Comparison of ENCODE assay signal across 20 cellular contexts in genomic region chr3:100086401-100086800, GRCh38. TPM values are rescaled to one million over a fixed set of nuclear protein-coding genes. Genes with fewer than 3 reads are reported as not detected.
DNase-seq lines count a peak whose midpoint lies in the region; ATAC-seq, FAIRE-seq and TF ChIP-seq lines count a peak whose summit lies in the region.
"Had no signal": no experiment of that assay in that cellular context is flagged by ENCODE, and none has a peak within 500 bp of the region (broad histone marks: within the 10 kb centered on the region; RNA-seq: fewer than 3 reads in every experiment).

No MANE protein-coding gene starts in this region.

- in situ Hi-C loops in HepG2 (cut with HindIII; ENCODE audit: extremely low pct_ligation_motif_present, low pct_unique_long_range_greater_than_20kb), result no loop called here

- no peaks in the 10 kb centered on the region for H4K20me1 ChIP-seq in HepG2 (ENCODE audit: insufficient read depth, low read length)

- TF ChIP-seq EP300 in HepG2 (IDR thresholded peaks at IDR 0.05; ENCODE audit: low read depth in 2 of 2, low read length in 2 of 2), result no peak
- no peak for TF ChIP-seq EP300 in HepG2 (CRISPR knock-in tag; IDR thresholded peaks at IDR 0.05; ENCODE audit: borderline replicate concordance)

- no peak for TF ChIP-seq RAD21 in HepG2 (CRISPR knock-in tag; IDR thresholded peaks at IDR 0.05)

- CTCF ChIA-PET in HepG2 (lab: Yijun Ruan, JAX; ENCODE audit: low intra/inter-chr PET ratio, low total read pairs), result no interaction called here

- peak overlapping the region; percentile 67 for H3K4me3 Mint-ChIP-seq in HFFc6
- no peak overlapping the region for H3K4me3 Mint-ChIP-seq in endodermal cell
- H3K4me3 Mint-ChIP-seq: activated T-helper 1 cell treated with anti-CD3 and anti-CD28 coated beads, Interleukin-12 subunit alpha, Interleukin-12 subunit beta, Interleukin-2, Interleukin-4 antibody, amounts not matched to agents 30 ng/mL and 10 ng/mL and 1 ng/mL, durations not matched to agents 14 hours and 24 hours and 36 hours; central memory CD8-positive, alpha-beta T cell had no signal

- intact Hi-C loops in HepG2 (cut with micrococcal nuclease; ENCODE audit: unreplicated experiment), result no loop called here

- no peaks in the 10 kb centered on the region for H3K79me2 ChIP-seq in HepG2 (ENCODE audit: insufficient read depth, low read length)

- H3K9ac ChIP-seq in endodermal cell (ENCODE audit: extremely low read depth, low read length, poor library complexity, severe bottlenecking), result no peak overlapping the region
- H3K9ac ChIP-seq in skeletal muscle satellite cell (ENCODE audit: low read depth, low read length), result peak overlapping the region; percentile 48
- no peak overlapping the region for H3K9ac ChIP-seq in HepG2 (ENCODE audit: insufficient read depth, low read depth, low read length)

- no peak for TF ChIP-seq POLR2A in HepG2 (IDR thresholded peaks at IDR 0.05; ENCODE audit: insufficient read depth in 1 of 2, low read depth in 2 of 2, low read length in 2 of 2)

- POLR2A ChIA-PET in HepG2 (lab: Yijun Ruan, JAX), result interaction anchor here (3.2 kb wide), 1 partner anchor 10 kb away, joined by 12 read pairs; no protein-coding TSS in a partner anchor

- H3K36me3 Mint-ChIP-seq in HFFc6 (ENCODE audit: low read depth), result no peaks in the 10 kb centered on the region
- H3K36me3 Mint-ChIP-seq in endodermal cell (ENCODE audit: low read depth), result no peaks in the 10 kb centered on the region

- H3K4me1 ChIP-seq in endodermal cell (ENCODE audit: control insufficient read depth, insufficient read depth, low read length) (peaks cover 16% of the 10 kb centered on the region), skeletal muscle satellite cell (ENCODE audit: control insufficient read depth, insufficient read depth, low read length) (peaks cover 37% of the 10 kb centered on the region), HepG2 (ENCODE audit: insufficient read depth, low read length) (peaks cover 60% of the 10 kb centered on the region)
- H3K4me1 ChIP-seq: right lobe of liver had no signal

- H3K36me3 ChIP-seq in endodermal cell (ENCODE audit: control insufficient read depth, insufficient read depth, low read length) (no peaks in the 10 kb centered on the region), skeletal muscle satellite cell (ENCODE audit: insufficient read depth, low read length) (no peaks in the 10 kb centered on the region), HepG2 (replicated peaks in 1 of 2; ENCODE audit: control insufficient read depth in 1 of 2, insufficient read depth in 2 of 2, low read length in 2 of 2) (no peaks in the 10 kb centered on the region)
- H3K36me3 ChIP-seq: ovary, right lobe of liver had no signal

- no peak for ATAC-seq in HepG2
- ATAC-seq: right lobe of liver had no signal

- H3K9me3 ChIP-seq in endodermal cell (ENCODE audit: control insufficient read depth, low read length), result no peaks in the 10 kb centered on the region
- no peaks in the 10 kb centered on the region for H3K9me3 ChIP-seq in skeletal muscle satellite cell (replicated peaks; ENCODE audit: low read length)
- H3K9me3 ChIP-seq in HepG2 (ENCODE audit: low read length), result no peaks in the 10 kb centered on the region
- H3K9me3 ChIP-seq: ovary, right lobe of liver had no signal

- H3K9me3 Mint-ChIP-seq in HFFc6, result no peaks in the 10 kb centered on the region
- no peaks in the 10 kb centered on the region for H3K9me3 Mint-ChIP-seq in endodermal cell
- H3K9me3 Mint-ChIP-seq: activated T-helper 1 cell treated with anti-CD3 and anti-CD28 coated beads, Interleukin-12 subunit alpha, Interleukin-12 subunit beta, Interleukin-2, Interleukin-4 antibody, amounts not matched to agents 30 ng/mL and 10 ng/mL and 1 ng/mL, durations not matched to agents 14 hours and 24 hours and 36 hours; central memory CD8-positive, alpha-beta T cell had no signal

- H3K4me2 ChIP-seq in skeletal muscle satellite cell (ENCODE audit: low read length) (peak overlapping the region; percentile 14), HepG2 (ENCODE audit: low read depth, low read length) (no peak overlapping the region)

- H3K27me3 Mint-ChIP-seq in HFFc6 (ENCODE audit: insufficient read depth) (no peaks in the 10 kb centered on the region; the same call in 1 of the 2 replicates), endodermal cell (ENCODE audit: insufficient read depth) (no peaks in the 10 kb centered on the region)
- H3K27me3 Mint-ChIP-seq: central memory CD8-positive, alpha-beta T cell had no signal

- no peak overlapping the region for H2AFZ ChIP-seq in HepG2 (ENCODE audit: low read length)

- 95% methylated on average over 1 of the region's 1 CpG; no CpG with 5 or more reads in 1 of the 2 experiments for WGBS in endodermal cell (ENCODE audit: insufficient coverage in 1 of 2, insufficient read length in 1 of 2), 2 experiments
- 94% methylated on average over 1 of the region's 1 CpG for WGBS in HepG2 (ENCODE audit: low lambda C conversion rate)

- H3K27ac Mint-ChIP-seq in HFFc6 (peak overlapping the region; percentile 83), endodermal cell (no peak overlapping the region)

- H3K27ac ChIP-seq in endodermal cell (ENCODE audit: low read depth, low read length), result peak overlapping the region; percentile 93
- H3K27ac ChIP-seq in HepG2 (ENCODE audit: extremely low read length, insufficient read depth, low read length), result no peak overlapping the region
- H3K27ac ChIP-seq: ovary, right lobe of liver had no signal

- DNase-seq in EH (ENCODE audit: low read depth) (peak; percentile 63), HFFc6 (peak; percentile 37), endodermal cell (no peak), NCI-H526 treated with DMSO at 0.1 percent for 48 hours (lab: John Stamatoyannopoulos, UW) (no peak), HepG2 (ENCODE audit: low spot score) (no peak)
- DNase-seq in stimulated activated CD8-positive, alpha-beta memory T cell treated with anti-CD3 and anti-CD28 coated beads, Interleukin-4, amount 100 ng/mL, for 48 hours, result no peak
- DNase-seq: activated naive CD4-positive, alpha-beta T cell treated with anti-CD3 and anti-CD28 coated beads, Interleukin-2, amount 50 U/mL, for 16 hours; anterior cingulate cortex; effector CD8-positive, alpha-beta T cell; KG1; NCI-H187; ovary; right lobe of liver; SIG-M5; substantia nigra; T-helper 1 cell had no signal

- H3K27me3 ChIP-seq in endodermal cell (ENCODE audit: control insufficient read depth, insufficient read depth, low read length, poor library complexity, severe bottlenecking) (no peaks in the 10 kb centered on the region), skeletal muscle satellite cell (ENCODE audit: control insufficient read depth, insufficient read depth, low read length) (peaks cover 3% of the 10 kb centered on the region), HepG2 (ENCODE audit: control insufficient read depth in 1 of 2, insufficient read depth in 2 of 2, low read length in 2 of 2) (no peaks in the 10 kb centered on the region)
- H3K27me3 ChIP-seq: ovary, right lobe of liver had no signal

- TF ChIP-seq CTCF in HFFc6 (IDR thresholded peaks at IDR 0.05) (no peak), endodermal cell (conservative IDR thresholded peaks at IDR 0.05) (no peak), HepG2 (CRISPR knock-in tag; IDR thresholded peaks at IDR 0.05) (no peak)

- H3K4me3 ChIP-seq in endodermal cell (ENCODE audit: low read length) (no peak overlapping the region), skeletal muscle satellite cell (ENCODE audit: low read length) (no peak overlapping the region), HepG2 (replicated peaks in 1 of 3; ENCODE audit: insufficient read depth in 1 of 3, low read depth in 2 of 3, low read length in 3 of 3) (no peak overlapping the region)
- H3K4me3 ChIP-seq: ovary, right lobe of liver had no signal

- no peak for FAIRE-seq in HepG2 (lab: Jason Lieb, UNC)
- FAIRE-seq: urothelium cell line had no signal

- no TSS peak for BruUV-seq in HepG2 (replicated peaks; lab: Mats Ljungman, UMichigan)

- H3K4me1 Mint-ChIP-seq in HFFc6 (ENCODE audit: low read depth) (peaks cover 74% of the 10 kb centered on the region), endodermal cell (peaks cover 42% of the 10 kb centered on the region)

TF ChIP-seq in HepG2, 621 proteins besides CTCF, POLR2A, EP300 and RAD21 (continues in another document):
- TF ChIP-seq NFE2L2 (IDR thresholded peaks at IDR 0.05; ENCODE audit: low read length) (no peak), BCL6 (CRISPR knock-in tag; IDR thresholded peaks at IDR 0.05) (no peak)

RNA-seq across cellular contexts. Expression of gene FILIP1L, which starts 27.9 kb away (rescaled TPM):
- 10 to 100 TPM; 37.8 to 54.7 (median 48.2) TPM for total RNA-seq in HFFc6 (2021; fragmentation: NEBNext Ultra II Directional; extraction: Animal tissue kit (Norgen Biotek cat#: 25700))
- total RNA-seq in endodermal cell (1 to 10 TPM in 1 of 2 donors, under 1 TPM in 1; 0.84 to 2.5 TPM), HepG2 (2016; rRNA removed; fragmentation: Illumina TruSeq; extraction: Trizol) (8.1 and 10.2 TPM in 2 replicates)
- polyA plus RNA-seq in endodermal cell (2013, experiment 1 of 2), result 5.4 TPM
- polyA plus RNA-seq in endodermal cell (2013, experiment 2 of 2), result 6.3 TPM
- total RNA-seq in skeletal muscle satellite cell (2012; rRNA removed), result 17.3 and 25.6 TPM in 2 replicates
- total RNA-seq in HepG2 (2016; cell fraction: cytosol; rRNA removed; fragmentation: Illumina TruSeq; extraction: Trizol; ENCODE audit: low read depth), result 1.0 and 1.1 TPM in 2 replicates
- total RNA-seq in HepG2 (2016; cell fraction: insoluble cytoplasmic fraction; rRNA removed; fragmentation: Illumina TruSeq; extraction: Trizol), result 7.7 and 10.2 TPM in 2 replicates
- 2.4 and 3.3 TPM in 2 replicates for total RNA-seq in HepG2 (2016; cell fraction: membrane; rRNA removed; fragmentation: Illumina TruSeq; extraction: Trizol)
- total RNA-seq in HepG2 (2016; cell fraction: nucleus; rRNA removed; fragmentation: Illumina TruSeq; extraction: Trizol), result 5.5 and 5.9 TPM in 2 replicates
- polyA plus RNA-seq in HepG2 (2011; rRNA removed), result 166 and 187 TPM in 2 replicates
- 125 and 126 TPM in 2 replicates for polyA plus RNA-seq in HepG2 (2011; cell fraction: cytosol; rRNA removed)
- polyA plus RNA-seq in HepG2 (2011; cell fraction: nucleus; rRNA removed), result 122 and 131 TPM in 2 replicates
- polyA plus RNA-seq in HepG2 (2012), result 68.2 and 110 TPM in 2 replicates
- 0.85 and 0.89 TPM in 2 replicates for polyA plus RNA-seq in HepG2 (2016; cell fraction: cytosol; fragmentation: Illumina TruSeq; extraction: Trizol; ENCODE audit: low read depth)
- polyA plus RNA-seq in HepG2 (2016; cell fraction: insoluble cytoplasmic fraction; fragmentation: Illumina TruSeq; extraction: Trizol; ENCODE audit: low read depth), result 13.3 and 13.4 TPM in 2 replicates
- 1.5 and 2.1 TPM in 2 replicates for polyA plus RNA-seq in HepG2 (2016; cell fraction: membrane; fragmentation: Illumina TruSeq; extraction: Trizol; ENCODE audit: low read depth)
- 8.6 and 9.7 TPM in 2 replicates for polyA plus RNA-seq in HepG2 (2016; cell fraction: nucleus; fragmentation: Illumina TruSeq; extraction: Trizol; ENCODE audit: insufficient read depth, low read depth)
- polyA minus RNA-seq in HepG2 (2011; rRNA and poly(A)+ RNA removed; ENCODE audit: low replicate concordance), result 0.05 and 92.6 TPM in 2 replicates
- 131 and 135 TPM in 2 replicates for polyA minus RNA-seq in HepG2 (2011; cell fraction: cytosol; rRNA and poly(A)+ RNA removed)
- 134 and 197 TPM in 2 replicates for polyA minus RNA-seq in HepG2 (2011; cell fraction: nucleus; rRNA and poly(A)+ RNA removed)

Comparison
In these comparisons a context has a peak if more than half of its experiments do, and no peak if none do; other contexts are left out.
1. DNase-seq: peak in EH (single experiment) and HFFc6 (single experiment); none in endodermal cell (single experiment), stimulated activated CD8-positive, alpha-beta memory T cell treated with anti-CD3 and anti-CD28 coated beads, Interleukin-4, amount 100 ng/mL, for 48 hours (single experiment), NCI-H526 treated with DMSO at 0.1 percent for 48 hours (single experiment) and HepG2 (single experiment).